In the genomic region with DNA sequence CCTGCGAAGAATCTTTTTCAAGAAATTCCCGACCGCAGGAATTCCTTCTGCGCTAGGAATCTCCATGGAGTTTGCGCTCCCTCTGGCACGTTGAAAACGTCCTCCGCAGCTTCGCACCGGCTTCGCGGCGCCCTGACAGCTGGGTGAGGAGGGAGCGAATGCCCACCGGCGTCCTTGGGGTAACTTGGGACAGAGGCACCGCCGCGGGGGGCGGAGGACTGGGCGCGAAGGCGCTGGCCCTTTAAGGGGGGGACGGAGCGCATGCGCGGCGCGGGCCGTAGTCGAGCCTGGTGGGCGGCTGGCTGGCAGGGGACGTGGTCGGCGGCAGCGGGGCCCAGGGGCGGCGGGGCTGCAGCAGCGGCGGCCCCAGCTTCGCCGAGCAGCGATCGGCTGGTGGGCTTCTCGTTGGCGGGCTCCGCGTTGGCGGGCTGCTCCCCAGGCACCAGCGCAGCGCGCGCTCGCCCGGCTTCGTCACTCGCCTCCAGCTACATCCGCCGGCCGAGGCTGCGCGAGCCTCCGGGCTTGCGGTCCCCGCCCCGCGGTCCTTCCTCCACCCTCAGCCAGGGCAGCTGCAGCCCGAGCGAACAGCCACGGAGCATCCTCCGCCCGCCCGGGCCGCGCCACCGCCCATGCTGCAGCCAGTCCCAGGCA, we compare ENCODE assay signal across 8 cellular contexts. TPM values are rescaled to one million over a fixed set of nuclear protein-coding genes. Genes with fewer than 3 reads are reported as not detected.
A peak's percentile ranks its signal among the peaks of the same experiment; 100 is the strongest.
DNase-seq lines count a peak whose midpoint lies in the region; ATAC-seq and TF ChIP-seq lines count a peak whose summit lies in the region.

A gene (plus strand): TSS at position 271 of the 651 bp plus-strand sequence. CDS start 1,354 bp downstream, outside the sequence.

- POLR2A ChIA-PET in CD4-positive, alpha-beta memory T cell (lab: Charles Lee; ENCODE audit: partially characterized antibody) = interaction anchor here (0.8 to 2.1 kb wide), 6 partner anchors 15 to 551 kb away, joined by 3 to 9 read pairs (median 4); a partner anchor contains a TSS

- H3K4me1 ChIP-seq in CD4-positive, alpha-beta memory T cell (ENCODE audit: insufficient read depth, low read length) = peaks cover 22% of the 10 kb centered on the region
- H3K4me1 ChIP-seq in SJCRH30 = peaks cover 5% of the 10 kb centered on the region
- peaks cover 0 to 43% (median 25%) of the 10 kb centered on the region in 4 donors for H3K4me1 ChIP-seq in tibial artery

- no peaks in the 10 kb centered on the region for H3K36me3 ChIP-seq in CD4-positive, alpha-beta memory T cell (ENCODE audit: insufficient read depth, low read length)
- H3K36me3 ChIP-seq in SJCRH30 = no peaks in the 10 kb centered on the region
- no peaks in the 10 kb centered on the region for H3K36me3 ChIP-seq in tibial artery

- no peaks in the 10 kb centered on the region for H3K9me3 Mint-ChIP-seq in CD4-positive, alpha-beta memory T cell

- peak within 1 kb of the TSS; percentile 29 to 69 for H3K4me3 ChIP-seq in CD4-positive, alpha-beta memory T cell (ENCODE audit: low read length in 2 of 2)
- H3K4me3 ChIP-seq in SJCRH30 (peak within 1 kb of the TSS; percentile 72), tibial artery (peak within 1 kb of the TSS; percentile 75 to 99)

- ATAC-seq in GM19438 (IDR thresholded peaks at IDR 0.05; ENCODE audit: low read depth, unreplicated experiment) = peak; percentile 69

- peak within 1 kb of the TSS in 5 of 7 donors; percentile 82 to 94 (median 86) for H3K27ac Mint-ChIP-seq in CD4-positive, alpha-beta memory T cell

- H3K4me1 Mint-ChIP-seq in CD4-positive, alpha-beta memory T cell = peaks cover 4 to 48% (median 15%) of the 10 kb centered on the region in 4 donors

- no peaks in the 10 kb centered on the region for H3K36me3 Mint-ChIP-seq in CD4-positive, alpha-beta memory T cell

- no peaks in the 10 kb centered on the region for H3K9me3 ChIP-seq in CD4-positive, alpha-beta memory T cell (ENCODE audit: control insufficient read depth in 1 of 2, low read length in 2 of 2)
- H3K9me3 ChIP-seq in SJCRH30 (replicated peaks) (no peaks in the 10 kb centered on the region), tibial artery (no peaks in the 10 kb centered on the region)

- no peak for TF ChIP-seq CTCF in tibial artery (IDR thresholded peaks at IDR 0.05)

- peak; percentile 14 to 67 (median 57) for DNase-seq in CD4-positive, alpha-beta memory T cell
- DNase-seq in HK-2 (ENCODE audit: unreplicated experiment) = peak; percentile 71
- DNase-seq in SJCRH30 = peak; percentile 77 to 79
- peak; percentile 15 for DNase-seq in activated naive CD8-positive, alpha-beta T cell treated with anti-CD3 and anti-CD28 coated beads, Interleukin-2, amount 50 U/mL, for 16 hours (ENCODE audit: low read depth, low spot score)
- peak in 41 of 42 donors; percentile 36 to 91 (median 84) for DNase-seq in head of caudate nucleus
- DNase-seq in occipital lobe (lab: John Stamatoyannopoulos, UW) = peak; percentile 64
- peak; percentile 65 to 82 for DNase-seq in tibial artery

- peak within 1 kb of the TSS; percentile 78 to 92 (median 86) for H3K4me3 Mint-ChIP-seq in CD4-positive, alpha-beta memory T cell

- no peak within 1 kb of the TSS for H3K27ac ChIP-seq in CD4-positive, alpha-beta memory T cell (ENCODE audit: low read depth, low read length)
- peak within 1 kb of the TSS; percentile 52 for H3K27ac ChIP-seq in SJCRH30
- peak within 1 kb of the TSS; percentile 82 to 87 for H3K27ac ChIP-seq in tibial artery

- no peaks in the 10 kb centered on the region for H3K27me3 ChIP-seq in CD4-positive, alpha-beta memory T cell (ENCODE audit: insufficient read depth, low read length)
- H3K27me3 ChIP-seq in SJCRH30 (no peaks in the 10 kb centered on the region; the same call in 1 of the 2 replicates), tibial artery (no peaks in the 10 kb centered on the region)

- CTCF ChIA-PET in CD4-positive, alpha-beta memory T cell (lab: Charles Lee; ENCODE audit: partially characterized antibody) = interaction anchor here (0.6 to 2.8 kb wide), 4 partner anchors 24 to 309 kb away, joined by 3 to 13 read pairs (median 3); no protein-coding TSS in a partner anchor

- intact Hi-C loops in CD4-positive, alpha-beta memory T cell (cut with micrococcal nuclease) = loop anchor here (2.0 kb wide), 1 partner anchor 51 kb away; a partner anchor contains a TSS
- intact Hi-C loops in head of caudate nucleus (cut with DNase I) (loop anchor here (5.0 kb wide), 1 partner anchor 51 kb away; a partner anchor contains a TSS), tibial artery (cut with DNase I; ENCODE audit: low total_unique reads) (loop anchor here (2.0 kb wide), 1 partner anchor 23 kb away; no protein-coding TSS in a partner anchor)

- H3K27me3 Mint-ChIP-seq in CD4-positive, alpha-beta memory T cell = peaks cover 14 to 18% of the 10 kb centered on the region in 2 donors

RNA-seq across cellular contexts. Expression of the gene that starts here (rescaled TPM):
- total RNA-seq in CD4-positive, alpha-beta memory T cell = 10 to 100 TPM in 1 of 2 experiments, 1 to 10 TPM in 1; 9.3 to 12.6 TPM
- polyA plus RNA-seq in CD4-positive, alpha-beta memory T cell = 1 to 10 TPM in 1 of 2 donors, under 1 TPM in 1; 0.59 to 1.8 TPM
- total RNA-seq in SJCRH30 (2014; rRNA removed; shearing (Covaris generic)) = 11.1 and 11.5 TPM in 2 replicates
- 90.8 TPM for total RNA-seq in occipital lobe

Comparison
In these comparisons a context has a peak if more than half of its experiments do, and no peak if none do; other contexts are left out.
1. DNase-seq: peak in every context shown above with its lines; median percentile 84 in head of caudate nucleus; 78 in SJCRH30; 74 in tibial artery; 71 in HK-2; 64 in occipital lobe; 57 in CD4-positive, alpha-beta memory T cell; 15 in activated naive CD8-positive, alpha-beta T cell treated with anti-CD3 and anti-CD28 coated beads, Interleukin-2, amount 50 U/mL, for 16 hours.